17 cellular contexts compared by ENCODE assay signal in genomic region chr18:25039781-25040180, GRCh38.
DNase-seq lines count a peak whose midpoint lies in the region; ATAC-seq, FAIRE-seq and TF ChIP-seq lines count a peak whose summit lies in the region.
"Had no signal": no experiment of that assay in that cellular context is flagged by ENCODE, and none has a peak within 500 bp of the region (broad histone marks: within the 10 kb centered on the region; RNA-seq: fewer than 3 reads in every experiment).

No MANE protein-coding gene starts in this region.

- DNase-seq in ELF-1 (ENCODE audit: low read depth, low spot score) (peak; percentile 24), K562 (ENCODE audit: extremely low read depth in 1 of 4, low spot score in 3 of 4) (no peak), nephron progenitor cell (no peak), small intestine (peak; percentile 16), RCC 7860 (ENCODE audit: low spot score) (no peak), lower leg skin (ENCODE audit: low spot score in 2 of 2) (no peak), NCI-H526 (lab: John Stamatoyannopoulos, UW) (no peak)
- DNase-seq: 8988T; CD4-positive, alpha-beta memory T cell; DMS153; DMS79; GF-D8; H9 had no signal

- H3K4me1 Mint-ChIP-seq in nephron progenitor cell: peaks cover 57% of the 10 kb centered on the region
- H3K4me1 Mint-ChIP-seq: CD14-positive monocyte; CD4-positive, alpha-beta memory T cell had no signal

- no peaks in the 10 kb centered on the region for H3K9me1 ChIP-seq in K562 (ENCODE audit: control insufficient read depth, insufficient read depth, low read length)

- H3K4me3 Mint-ChIP-seq in nephron progenitor cell: no peak overlapping the region
- H3K4me3 Mint-ChIP-seq: CD14-positive monocyte; CD4-positive, alpha-beta memory T cell; H9 had no signal

- H2AFZ ChIP-seq in K562 (ENCODE audit: low read depth, low read length): no peak overlapping the region

- POLR2A ChIA-PET in K562 (lab: Yijun Ruan, JAX): no interaction called here

- H3K4me3 ChIP-seq in K562 (no peak overlapping the region), small intestine (ENCODE audit: low read depth in 1 of 2, low read length in 2 of 2) (no peak overlapping the region), lower leg skin (ENCODE audit: low read depth, poor library complexity, severe bottlenecking) (no peak overlapping the region)
- H3K4me3 ChIP-seq: BLaER1 had no signal

- H3K4me1 ChIP-seq in K562 (replicated peaks in 1 of 2; ENCODE audit: control insufficient read depth in 2 of 2, insufficient read depth in 2 of 2, low read length in 2 of 2) (no peaks in the 10 kb centered on the region), small intestine (ENCODE audit: control insufficient read depth in 2 of 2, insufficient read depth in 1 of 2, low read depth in 1 of 2, low read length in 1 of 2) (peaks cover 0 to 2% of the 10 kb centered on the region in 2 donors)
- H3K4me1 ChIP-seq: BLaER1 had no signal

- no peaks in the 10 kb centered on the region for H3K9me3 ChIP-seq in K562 (replicated peaks; ENCODE audit: control insufficient read depth, insufficient read depth, low read depth, low read length)
- H3K9me3 ChIP-seq in small intestine (ENCODE audit: control insufficient read depth, low read depth): no peaks in the 10 kb centered on the region
- H3K9me3 ChIP-seq: BLaER1 had no signal

- TF ChIP-seq POLR2A in K562 (conservative IDR thresholded peaks at IDR 0.05) (no peak), lower leg skin (IDR thresholded peaks at IDR 0.05) (no peak)

- no peak overlapping the region for H3K4me2 ChIP-seq in K562 (ENCODE audit: insufficient read depth, low read length)
- H3K4me2 ChIP-seq: BLaER1 had no signal

- H3K27me3 Mint-ChIP-seq in nephron progenitor cell (ENCODE audit: low read depth, poor library complexity): peaks cover 6% of the 10 kb centered on the region

- no peaks in the 10 kb centered on the region; a peak in 1 of 5 replicates for H3K27me3 ChIP-seq in K562 (ENCODE audit: control insufficient read depth in 2 of 2, insufficient read depth in 2 of 2, low read length in 2 of 2)
- no peaks in the 10 kb centered on the region for H3K27me3 ChIP-seq in small intestine (ENCODE audit: control insufficient read depth in 2 of 2, insufficient read depth in 2 of 2, low read length in 2 of 2)
- H3K27me3 ChIP-seq: BLaER1 had no signal

- no peaks in the 10 kb centered on the region for H3K36me3 Mint-ChIP-seq in nephron progenitor cell (ENCODE audit: low read depth)
- H3K36me3 Mint-ChIP-seq: CD14-positive monocyte; CD4-positive, alpha-beta memory T cell had no signal

- intact Hi-C loops in K562 (cut with micrococcal nuclease): no loop called here
- intact Hi-C loops in lower leg skin (cut with DNase I; ENCODE audit: low total_unique reads): no loop called here

- ATAC-seq in K562: no peak

- H3K27ac Mint-ChIP-seq in nephron progenitor cell: peak overlapping the region; percentile 32
- H3K27ac Mint-ChIP-seq: CD4-positive, alpha-beta memory T cell; H9 had no signal

- WGBS in K562 (ENCODE audit: insufficient coverage, low coverage, missing lambda C conversion rate): 0% methylated on average over 3 of the region's 3 CpGs
- WGBS in small intestine, 3 donors: 90 to 96% (median 92%) methylated on average over 3 of the region's 3 CpGs
- 89 to 91% methylated on average over 3 of the region's 3 CpGs for WGBS in lower leg skin, 2 donors

- no peak for TF ChIP-seq RAD21 in K562 (CRISPR knock-in tag; conservative IDR thresholded peaks at IDR 0.05 in 1 of 2, IDR thresholded peaks at IDR 0.05 in 1 of 2)

- no TSS peak for BruUV-seq in K562 (replicated peaks; lab: Mats Ljungman, UMichigan)

- H3K36me3 ChIP-seq in K562 (ENCODE audit: control insufficient read depth, insufficient read depth, low read length) (no peaks in the 10 kb centered on the region), small intestine (ENCODE audit: control insufficient read depth in 2 of 2, insufficient read depth in 2 of 2, low read length in 2 of 2) (no peaks in the 10 kb centered on the region)
- H3K36me3 ChIP-seq: BLaER1 had no signal

- TF ChIP-seq CTCF in K562 (IDR thresholded peaks at IDR 0.05 in 2 of 3, conservative IDR thresholded peaks at IDR 0.05 in 1 of 3; ENCODE audit: insufficient read depth in 2 of 3, low read depth in 1 of 3, low read length in 3 of 3) (no peak), nephron progenitor cell (IDR thresholded peaks at IDR 0.05) (no peak), lower leg skin (IDR thresholded peaks at IDR 0.05) (no peak)

- FAIRE-seq in K562 (lab: Jason Lieb, UNC) (no peak), small intestine (lab: Jason Lieb, UNC) (no peak), RCC 7860 (lab: Jason Lieb, UNC) (no peak)
- FAIRE-seq: H1, HTR-8/SVneo had no signal

- H3K27ac ChIP-seq in K562 (ENCODE audit: extremely low read depth, low read depth, low read length) (no peak overlapping the region), small intestine (ENCODE audit: low read depth in 1 of 2, low read length in 1 of 2) (no peak overlapping the region)
- H3K27ac ChIP-seq: BLaER1 had no signal

- no peaks in the 10 kb centered on the region for H4K20me1 ChIP-seq in K562 (replicated peaks; ENCODE audit: control insufficient read depth, insufficient read depth, low read length)
- H4K20me1 ChIP-seq: BLaER1 had no signal

- H3K9me3 Mint-ChIP-seq in nephron progenitor cell: no peaks in the 10 kb centered on the region
- H3K9me3 Mint-ChIP-seq: H9 had no signal

- no peaks in the 10 kb centered on the region for H3K79me2 ChIP-seq in K562 (ENCODE audit: control insufficient read depth, insufficient read depth, low read length)

- in situ Hi-C loops in K562 (cut with MboI): no loop called here

- CTCF ChIA-PET in K562 (lab: Yijun Ruan, JAX; ENCODE audit: low intra/inter-chr PET ratio): no interaction called here

- TF ChIP-seq EP300 in K562 (IDR thresholded peaks at IDR 0.05; ENCODE audit: low read length): no peak

- H3K9ac ChIP-seq in K562 (ENCODE audit: insufficient read depth in 1 of 2, low read depth in 2 of 2, low read length in 2 of 2): no peak overlapping the region
- H3K9ac ChIP-seq: BLaER1 had no signal

TF ChIP-seq in K562, 482 proteins besides CTCF, POLR2A, EP300 and RAD21:
- TF ChIP-seq POU5F1 (IDR thresholded peaks at IDR 0.05; ENCODE audit: borderline replicate concordance, low read depth, low read length, partially characterized antibody) (no peak), ZFP36 (IDR thresholded peaks at IDR 0.05; ENCODE audit: low read depth, low read length, partially characterized antibody) (peak; percentile 87)

Comparison
In these comparisons a context has a peak if more than half of its experiments do, and no peak if none do; other contexts are left out.
1. DNase-seq: peak in ELF-1 (single experiment) and small intestine (single experiment); none in K562 (0 of 4), nephron progenitor cell (single experiment), RCC 7860 (single experiment), lower leg skin (0 of 2) and NCI-H526 (0 of 2).